In the genomic region with DNA sequence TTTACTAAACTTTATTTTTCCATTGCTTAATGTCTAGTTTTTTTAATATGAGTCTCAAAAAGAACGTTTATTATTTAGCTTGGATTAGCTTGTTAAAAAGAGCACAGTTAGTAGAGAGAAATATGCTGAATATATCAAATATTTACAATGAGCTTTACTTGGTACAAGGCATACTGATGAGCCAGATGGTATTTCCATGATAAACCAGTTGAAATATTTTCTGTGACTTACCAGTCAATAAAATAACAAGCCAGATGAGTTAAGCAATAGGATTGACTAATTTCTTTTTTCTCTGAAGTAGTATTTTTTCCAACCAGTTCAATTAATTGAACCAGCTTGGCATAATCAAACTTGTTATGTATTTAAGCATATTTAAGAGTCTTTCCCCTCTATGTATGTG, we compare ENCODE assay signal across 36 cellular contexts.
"Had no signal": no experiment of that assay in that cellular context is flagged by ENCODE, and none has a peak within 500 bp of the region (broad histone marks: within the 10 kb centered on the region; RNA-seq: fewer than 3 reads in every experiment).

No MANE protein-coding gene starts in this region.

- H3K36me3 ChIP-seq: breast epithelium, esophagus squamous epithelium, heart right ventricle, left lung, lower lobe of right lung, pancreas, prostate gland, sigmoid colon, upper lobe of left lung, WERI-Rb-1 had no signal

- DNase-seq: activated CD4-positive, alpha-beta memory T cell treated with anti-CD3 and anti-CD28 coated beads for 36 hours; activated CD4-positive, alpha-beta T cell treated with anti-CD3 and anti-CD28 coated beads, Interleukin-2, amount 10 ng/mL, durations not matched to agents 24 days and 14 days; activated naive CD8-positive, alpha-beta T cell treated with anti-CD3 and anti-CD28 coated beads, Interleukin-2, amount 50 U/mL, for 24 hours; activated T-cell treated with anti-CD3 and anti-CD28 coated beads, Interleukin-2, amount 50 U/mL, for 4 hours; amygdala; central memory CD4-positive, alpha-beta T cell; dermis blood vessel endothelial cell; effector CD4-positive, alpha-beta T cell; esophagus squamous epithelium; foreskin keratinocyte; heart right ventricle; left lung; lower lobe of right lung; mesenchymal stem cell; naive thymus-derived CD8-positive, alpha-beta T cell; nucleus accumbens; pancreas; retina; sigmoid colon; stimulated activated CD4-positive, alpha-beta T cell treated with anti-CD3 and anti-CD28 coated beads, Interleukin-1b, Interleukin-23, amount 100 ng/mL, for 48 hours; stimulated activated CD4-positive, alpha-beta T cell treated with anti-CD3 and anti-CD28 coated beads, Interleukin-4, amount 100 ng/mL, for 4 hours; stimulated activated CD8-positive, alpha-beta memory T cell treated with anti-CD3 and anti-CD28 coated beads, Interleukin-4, amount 100 ng/mL, for 48 hours; stimulated activated naive CD8-positive, alpha-beta T cell treated with anti-CD3 and anti-CD28 coated beads, Interleukin-15, amount 100 ng/mL, for 72 hours; substantia nigra; T-helper 17 cell; T1000; upper lobe of left lung; WERI-Rb-1 had no signal

- H3K4me3 ChIP-seq: breast epithelium, esophagus squamous epithelium, heart right ventricle, left lung, lower lobe of right lung, pancreas, prostate gland, sigmoid colon, smooth muscle cell, upper lobe of left lung had no signal

- H3K27me3 Mint-ChIP-seq: activated CD4-positive, alpha-beta memory T cell treated with anti-CD3 and anti-CD28 coated beads for 36 hours; activated CD4-positive, alpha-beta T cell treated with anti-CD3 and anti-CD28 coated beads, Interleukin-2, amount 10 ng/mL, durations not matched to agents 24 days and 14 days; activated naive CD4-positive, alpha-beta T cell treated with anti-CD3 and anti-CD28 coated beads, Interleukin-2, amount 50 U/mL, for 24 hours; activated naive CD8-positive, alpha-beta T cell treated with anti-CD3 and anti-CD28 coated beads, Interleukin-2, amount 50 U/mL, for 24 hours; activated T-helper 17 cell treated with anti-CD3 and anti-CD28 coated beads, Interleukin-2, amount 50 U/mL, for 72 hours; naive thymus-derived CD8-positive, alpha-beta T cell; stimulated activated memory B cell treated with anti-CD40 and anti-IgM and Interleukin-4, amounts not matched to agents 10 μg/mL and 1 μg/mL and 100 μg/mL, for 72 hours; stimulated activated naive CD8-positive, alpha-beta T cell treated with anti-CD3 and anti-CD28 coated beads, Interleukin-15, amount 100 ng/mL, for 72 hours; T-helper 17 cell had no signal

- ATAC-seq: activated CD4-positive, CD25-positive, alpha-beta regulatory T cell treated with anti-CD3 and anti-CD28 coated beads, Interleukin-2, amount 50 U/mL, for 24 hours; activated naive CD8-positive, alpha-beta T cell treated with anti-CD3 and anti-CD28 coated beads, Interleukin-2, amount 50 U/mL, for 24 hours; activated T-cell treated with anti-CD3 and anti-CD28 coated beads, Interleukin-2, amount 50 U/mL, for 4 hours; activated T-helper 17 cell treated with anti-CD3 and anti-CD28 coated beads, Interleukin-2, amount 50 U/mL, for 72 hours; foreskin keratinocyte; heart right ventricle; left lung; lower lobe of right lung; naive thymus-derived CD8-positive, alpha-beta T cell; pancreas; stimulated activated memory B cell treated with anti-CD40 and anti-IgM and Interleukin-4, amounts not matched to agents 10 μg/mL and 1 μg/mL and 100 μg/mL, for 72 hours; stimulated activated naive CD8-positive, alpha-beta T cell treated with anti-CD3 and anti-CD28 coated beads, Interleukin-15, amount 100 ng/mL, for 72 hours; T-helper 17 cell had no signal

- H3K27me3 ChIP-seq: esophagus squamous epithelium, foreskin keratinocyte, heart right ventricle, left lung, pancreas, sigmoid colon, upper lobe of left lung had no signal

- H3K27ac Mint-ChIP-seq: activated CD4-positive, alpha-beta memory T cell treated with anti-CD3 and anti-CD28 coated beads for 36 hours; activated CD4-positive, alpha-beta T cell treated with anti-CD3 and anti-CD28 coated beads, Interleukin-2, amount 10 ng/mL, durations not matched to agents 24 days and 14 days; activated naive CD4-positive, alpha-beta T cell treated with anti-CD3 and anti-CD28 coated beads, Interleukin-2, amount 50 U/mL, for 24 hours; activated naive CD8-positive, alpha-beta T cell treated with anti-CD3 and anti-CD28 coated beads, Interleukin-2, amount 50 U/mL, for 24 hours; activated T-helper 17 cell treated with anti-CD3 and anti-CD28 coated beads, Interleukin-2, amount 50 U/mL, for 72 hours; naive thymus-derived CD8-positive, alpha-beta T cell; stimulated activated memory B cell treated with anti-CD40 and anti-IgM and Interleukin-4, amounts not matched to agents 10 μg/mL and 1 μg/mL and 100 μg/mL, for 72 hours; stimulated activated naive CD8-positive, alpha-beta T cell treated with anti-CD3 and anti-CD28 coated beads, Interleukin-15, amount 100 ng/mL, for 72 hours; T-helper 17 cell had no signal

- H3K4me1 Mint-ChIP-seq: activated CD4-positive, alpha-beta T cell treated with anti-CD3 and anti-CD28 coated beads, Interleukin-2, amount 10 ng/mL, durations not matched to agents 24 days and 14 days; activated T-helper 17 cell treated with anti-CD3 and anti-CD28 coated beads, Interleukin-2, amount 50 U/mL, for 72 hours; naive thymus-derived CD8-positive, alpha-beta T cell; neural crest cell; stimulated activated memory B cell treated with anti-CD40 and anti-IgM and Interleukin-4, amounts not matched to agents 10 μg/mL and 1 μg/mL and 100 μg/mL, for 72 hours; stimulated activated naive CD8-positive, alpha-beta T cell treated with anti-CD3 and anti-CD28 coated beads, Interleukin-15, amount 100 ng/mL, for 72 hours; T-helper 17 cell had no signal

- H3K9me3 Mint-ChIP-seq: activated CD4-positive, alpha-beta memory T cell treated with anti-CD3 and anti-CD28 coated beads for 36 hours; activated CD4-positive, alpha-beta T cell treated with anti-CD3 and anti-CD28 coated beads, Interleukin-2, amount 10 ng/mL, durations not matched to agents 24 days and 14 days; activated naive CD4-positive, alpha-beta T cell treated with anti-CD3 and anti-CD28 coated beads, Interleukin-2, amount 50 U/mL, for 24 hours; activated naive CD8-positive, alpha-beta T cell treated with anti-CD3 and anti-CD28 coated beads, Interleukin-2, amount 50 U/mL, for 24 hours; activated T-cell treated with anti-CD3 and anti-CD28 coated beads, Interleukin-2, amount 50 U/mL, for 4 hours; activated T-helper 17 cell treated with anti-CD3 and anti-CD28 coated beads, Interleukin-2, amount 50 U/mL, for 72 hours; naive thymus-derived CD8-positive, alpha-beta T cell; neural crest cell; stimulated activated memory B cell treated with anti-CD40 and anti-IgM and Interleukin-4, amounts not matched to agents 10 μg/mL and 1 μg/mL and 100 μg/mL, for 72 hours; stimulated activated naive CD8-positive, alpha-beta T cell treated with anti-CD3 and anti-CD28 coated beads, Interleukin-15, amount 100 ng/mL, for 72 hours had no signal

- H3K36me3 Mint-ChIP-seq: activated CD4-positive, alpha-beta memory T cell treated with anti-CD3 and anti-CD28 coated beads for 36 hours had no signal

- H3K4me3 Mint-ChIP-seq: activated CD4-positive, alpha-beta memory T cell treated with anti-CD3 and anti-CD28 coated beads for 36 hours; activated CD4-positive, alpha-beta T cell treated with anti-CD3 and anti-CD28 coated beads, Interleukin-2, amount 10 ng/mL, durations not matched to agents 24 days and 14 days; activated naive CD4-positive, alpha-beta T cell treated with anti-CD3 and anti-CD28 coated beads, Interleukin-2, amount 50 U/mL, for 24 hours; activated naive CD8-positive, alpha-beta T cell treated with anti-CD3 and anti-CD28 coated beads, Interleukin-2, amount 50 U/mL, for 24 hours; activated T-cell treated with anti-CD3 and anti-CD28 coated beads, Interleukin-2, amount 50 U/mL, for 4 hours; activated T-helper 17 cell treated with anti-CD3 and anti-CD28 coated beads, Interleukin-2, amount 50 U/mL, for 72 hours; naive thymus-derived CD8-positive, alpha-beta T cell; neural crest cell; stimulated activated memory B cell treated with anti-CD40 and anti-IgM and Interleukin-4, amounts not matched to agents 10 μg/mL and 1 μg/mL and 100 μg/mL, for 72 hours; stimulated activated naive CD8-positive, alpha-beta T cell treated with anti-CD3 and anti-CD28 coated beads, Interleukin-15, amount 100 ng/mL, for 72 hours; T-helper 17 cell had no signal
